In genomic region chr11:79422866-79423265, GRCh38 we compare ENCODE assay signal across 18 cellular contexts. TPM values are rescaled to one million over a fixed set of nuclear protein-coding genes. Genes with fewer than 3 reads are reported as not detected.
DNase-seq lines count a peak whose midpoint lies in the region; TF ChIP-seq lines count a peak whose summit lies in the region.
"Had no signal": no experiment of that assay in that cellular context is flagged by ENCODE, and none has a peak within 500 bp of the region (broad histone marks: within the 10 kb centered on the region; RNA-seq: fewer than 3 reads in every experiment).

No MANE protein-coding gene starts in this region.

- no peak overlapping the region for H2BK15ac ChIP-seq in mesendoderm (replicated peaks; ENCODE audit: low read depth)

- H3K4ac ChIP-seq in mesendoderm (ENCODE audit: low read depth, low read length): peak overlapping the region; percentile 17

- H4K5ac ChIP-seq in mesendoderm (ENCODE audit: low read length): no peak overlapping the region

- peaks cover 33% of the 10 kb centered on the region for H3K79me1 ChIP-seq in mesendoderm (ENCODE audit: low read length)

- CTCF ChIA-PET in HEK293 (lab: Yijun Ruan, JAX): interaction anchor here (1.0 to 1.9 kb wide), 2 partner anchors 12 to 22 kb away, joined by 3 to 7 read pairs; no protein-coding TSS in a partner anchor

- H3K4me2 ChIP-seq in mesendoderm (ENCODE audit: low read length): no peak overlapping the region
- H3K4me2 ChIP-seq: BLaER1 had no signal

- H3K18ac ChIP-seq in mesendoderm (ENCODE audit: low read length): no peak overlapping the region

- H3K9ac ChIP-seq in mesendoderm (ENCODE audit: low read length): no peak overlapping the region
- H3K9ac ChIP-seq: BLaER1, GM23248 had no signal

- H3K27ac ChIP-seq in HEK293 (ENCODE audit: extremely low read depth, low read depth, low read length) (no peak overlapping the region), coronary artery (peak overlapping the region; percentile 14 to 64), mesendoderm (ENCODE audit: low read depth, low read length) (no peak overlapping the region), tibial artery (peak overlapping the region; percentile 6 to 47), uterus (no peak overlapping the region)
- H3K27ac ChIP-seq: BLaER1, GM23248 had no signal

- H3K36me3 ChIP-seq in HEK293 (ENCODE audit: control insufficient read depth in 2 of 2, insufficient read depth in 1 of 2, low read length in 2 of 2): no peaks in the 10 kb centered on the region
- H3K36me3 ChIP-seq in mesendoderm (ENCODE audit: control insufficient read depth, insufficient read depth, low read length): peaks cover 4% of the 10 kb centered on the region
- no peaks in the 10 kb centered on the region for H3K36me3 ChIP-seq in tibial artery
- H3K36me3 ChIP-seq in uterus: no peaks in the 10 kb centered on the region

- no peak overlapping the region for H3K23ac ChIP-seq in mesendoderm (ENCODE audit: low read length)

- DNase-seq in coronary artery (ENCODE audit: low spot score): no peak
- peak; percentile 62 for DNase-seq in mesendoderm
- DNase-seq in tibial artery: no peak
- DNase-seq in SIG-M5 treated with dmso at 0.1 percent for 504 hours (lab: John Stamatoyannopoulos, UW; ENCODE audit: unreplicated experiment): no peak
- DNase-seq in uterus: no peak
- no peak for DNase-seq in endothelial cell (ENCODE audit: low spot score)
- DNase-seq: 8988T; CD4-positive, alpha-beta memory T cell; DMS79 treated with DMSO at 0.1 percent for 48 hours; EL; GM23248; HCEC 1CT had no signal

- H2BK120ac ChIP-seq in mesendoderm (ENCODE audit: low read depth, low read length): no peak overlapping the region

- no peaks in the 10 kb centered on the region for H3K27me3 Mint-ChIP-seq in endothelial cell (ENCODE audit: unreplicated experiment)
- H3K27me3 Mint-ChIP-seq: CD4-positive, alpha-beta memory T cell had no signal

- H3K56ac ChIP-seq in mesendoderm (ENCODE audit: low read length): no peak overlapping the region

- no peak overlapping the region for H3K4me3 Mint-ChIP-seq in endothelial cell (ENCODE audit: unreplicated experiment)
- H3K4me3 Mint-ChIP-seq: CD14-positive monocyte; CD4-positive, alpha-beta memory T cell; IgD-negative memory B cell had no signal

- no peak for TF ChIP-seq CTCF in HEK293 (tag by site-specific recombination; IDR thresholded peaks at IDR 0.05)
- TF ChIP-seq CTCF in coronary artery (IDR thresholded peaks at IDR 0.05): no peak
- TF ChIP-seq CTCF in tibial artery (IDR thresholded peaks at IDR 0.05): no peak
- TF ChIP-seq CTCF in uterus (IDR thresholded peaks at IDR 0.05): no peak
- no peak for TF ChIP-seq CTCF in endothelial cell (IDR thresholded peaks at IDR 0.05; ENCODE audit: unreplicated experiment)

- H3K79me2 ChIP-seq in mesendoderm (ENCODE audit: control insufficient read depth, insufficient read depth, low read length): peaks cover 71% of the 10 kb centered on the region

- H3K36me3 Mint-ChIP-seq in endothelial cell (ENCODE audit: low read depth, unreplicated experiment): no peaks in the 10 kb centered on the region
- H3K36me3 Mint-ChIP-seq: CD14-positive monocyte; CD4-positive, alpha-beta memory T cell; IgD-negative memory B cell had no signal

- no peak for TF ChIP-seq POLR2A in uterus (IDR thresholded peaks at IDR 0.05)

- H3K9me3 Mint-ChIP-seq in endothelial cell (ENCODE audit: unreplicated experiment): no peaks in the 10 kb centered on the region

- H3K4me3 ChIP-seq in HEK293 (ENCODE audit: low read depth, low read length) (no peak overlapping the region), coronary artery (no peak overlapping the region), mesendoderm (ENCODE audit: low read length) (no peak overlapping the region), tibial artery (no peak overlapping the region), uterus (no peak overlapping the region)
- H3K4me3 ChIP-seq: BLaER1, GM12878, GM23248 had no signal

- H3K9me3 ChIP-seq in HEK293 (ENCODE audit: control insufficient read depth, insufficient read depth, low read depth, low read length) (no peaks in the 10 kb centered on the region), tibial artery (no peaks in the 10 kb centered on the region), uterus (no peaks in the 10 kb centered on the region)
- H3K9me3 ChIP-seq: BLaER1 had no signal

- H2AK5ac ChIP-seq in mesendoderm (ENCODE audit: low read length): no peak overlapping the region

- H3K27ac Mint-ChIP-seq in endothelial cell (ENCODE audit: unreplicated experiment): no peak overlapping the region
- H3K27ac Mint-ChIP-seq: CD14-positive monocyte; CD4-positive, alpha-beta memory T cell had no signal

- H3K4me1 ChIP-seq in HEK293 (ENCODE audit: control insufficient read depth, insufficient read depth, low read length) (no peaks in the 10 kb centered on the region), mesendoderm (ENCODE audit: control insufficient read depth, low read depth, low read length) (peaks cover 35% of the 10 kb centered on the region), tibial artery (peaks cover 0 to 14% (median 3%) of the 10 kb centered on the region in 4 donors), uterus (no peaks in the 10 kb centered on the region)

- no peaks in the 10 kb centered on the region for H3K4me1 Mint-ChIP-seq in endothelial cell (ENCODE audit: unreplicated experiment)
- H3K4me1 Mint-ChIP-seq: CD14-positive monocyte; CD4-positive, alpha-beta memory T cell; IgD-negative memory B cell had no signal

- no peaks in the 10 kb centered on the region for H3K27me3 ChIP-seq in mesendoderm (ENCODE audit: insufficient read depth, low read length, poor library complexity)
- H3K27me3 ChIP-seq in tibial artery: no peaks in the 10 kb centered on the region
- no peaks in the 10 kb centered on the region for H3K27me3 ChIP-seq in uterus
- H3K27me3 ChIP-seq: BLaER1 had no signal

- POLR2A ChIA-PET in HEK293 (lab: Yijun Ruan, JAX): interaction anchor here (0.6 kb wide), 1 partner anchor 619 kb away, joined by 3 read pairs; no protein-coding TSS in a partner anchor

- H2BK5ac ChIP-seq in mesendoderm (ENCODE audit: low read length): no peak overlapping the region

- intact Hi-C loops in tibial artery (cut with DNase I; ENCODE audit: low total_unique reads): no loop called here
- intact Hi-C loops in uterus (cut with DNase I; ENCODE audit: low total_unique reads): no loop called here

- WGBS in mesendoderm (ENCODE audit: extremely low coverage, insufficient coverage, low lambda C conversion rate): no CpG with 5 or more reads among the region's 2 CpGs

- H4K8ac ChIP-seq in mesendoderm (ENCODE audit: low read depth, low read length): no peak overlapping the region

TF ChIP-seq in HEK293, 187 proteins besides CTCF, POLR2A, EP300 and RAD21:
- TF ChIP-seq PRDM10 (tag by site-specific recombination; IDR thresholded peaks at IDR 0.05) (0 out of 2 replicates have a peak, but pooled peaks have one; percentile 16), ZNF521 (tag by site-specific recombination; IDR thresholded peaks at IDR 0.05) (no peak)
TF ChIP-seq in HEK293: peak in this region for 1.

RNA-seq across cellular contexts. Expression of gene TENM4, which starts 18.0 kb away (rescaled TPM):
- polyA plus RNA-seq in mesendoderm (2013, experiment 1 of 2): 32.1 TPM
- polyA plus RNA-seq in mesendoderm (2013, experiment 2 of 2): 25.8 TPM
- 10 to 100 TPM in 1 of 4 donors, 1 to 10 TPM in 2, under 1 TPM in 1; 0.88 to 61.5 (median 4.0) TPM for total RNA-seq in uterus
- 1.8 TPM for total RNA-seq in endothelial cell (ENCODE audit: unreplicated experiment)
- total RNA-seq: HepG2 had no signal
- polyA plus RNA-seq: HepG2, IgD-negative memory B cell had no signal

Comparison
In these comparisons a context has a peak if more than half of its experiments do, and no peak if none do; other contexts are left out.
1. H3K27ac ChIP-seq: peak in coronary artery (2 of 2) and tibial artery (2 of 2); none in HEK293 (single experiment), mesendoderm (single experiment) and uterus (0 of 2).